In the genomic region with DNA sequence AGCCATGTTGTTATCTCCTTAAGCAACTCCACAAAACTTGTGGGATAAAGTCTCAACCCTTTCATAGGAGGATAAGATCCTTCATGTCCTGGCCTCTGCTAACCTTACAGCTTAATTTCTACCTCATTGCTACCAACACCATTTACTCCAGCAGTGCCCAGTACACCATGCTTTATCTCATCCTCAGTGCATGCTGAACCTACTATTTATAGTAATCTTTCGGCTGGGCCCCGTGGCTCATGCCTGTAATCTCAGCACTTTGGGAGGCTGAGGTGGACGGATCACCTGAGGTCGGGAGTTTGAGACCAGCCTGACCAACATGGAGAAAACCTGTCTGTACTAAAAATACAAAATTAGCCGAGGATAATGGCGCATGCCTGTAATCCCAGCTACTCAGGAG, we compare ENCODE assay signal across 6 cellular contexts. TPM values are rescaled to one million over a fixed set of nuclear protein-coding genes. Genes with fewer than 3 reads are reported as not detected.
A peak's percentile ranks its signal among the peaks of the same experiment; 100 is the strongest.
DNase-seq lines count a peak whose midpoint lies in the region; ATAC-seq and TF ChIP-seq lines count a peak whose summit lies in the region.
"Not testable (repeated sequence)": the region's sequence is repeated elsewhere in the genome, so short reads cannot be mapped to it uniquely, and the experiment has no call there.

No MANE protein-coding gene starts in this region.

- ATAC-seq in activated CD8-positive, alpha-beta T cell treated with anti-CD3 and anti-CD28 coated beads, Interleukin-2, amount 10 ng/mL, durations not matched to agents 7 days and 5 days; activated T-helper 17 cell treated with anti-CD3 and anti-CD28 coated beads, Interleukin-2, amount 50 U/mL, for 72 hours (replicated peaks); activated naive CD8-positive, alpha-beta T cell treated with anti-CD3 and anti-CD28 coated beads, Interleukin-2, amount 50 U/mL, for 24 hours: not testable (repeated sequence)

- peak overlapping the region; percentile 3 for H3K27ac Mint-ChIP-seq in activated CD8-positive, alpha-beta T cell treated with anti-CD3 and anti-CD28 coated beads, Interleukin-2, amount 10 ng/mL, durations not matched to agents 7 days and 5 days
- peak overlapping the region; percentile 16 for H3K27ac Mint-ChIP-seq in activated T-helper 17 cell treated with anti-CD3 and anti-CD28 coated beads, Interleukin-2, amount 50 U/mL, for 72 hours
- H3K27ac Mint-ChIP-seq in activated naive CD8-positive, alpha-beta T cell treated with anti-CD3 and anti-CD28 coated beads, Interleukin-2, amount 50 U/mL, for 24 hours, result peak overlapping the region; percentile 40

- not testable (repeated sequence) for H3K27me3 Mint-ChIP-seq in activated CD8-positive, alpha-beta T cell treated with anti-CD3 and anti-CD28 coated beads, Interleukin-2, amount 10 ng/mL, durations not matched to agents 7 days and 5 days (ENCODE audit: low read depth); activated T-helper 17 cell treated with anti-CD3 and anti-CD28 coated beads, Interleukin-2, amount 50 U/mL, for 72 hours; activated naive CD8-positive, alpha-beta T cell treated with anti-CD3 and anti-CD28 coated beads, Interleukin-2, amount 50 U/mL, for 24 hours

- H3K36me3 ChIP-seq in WERI-Rb-1, result peaks cover 45% of the 10 kb centered on the region
- peaks cover 52% of the 10 kb centered on the region for H3K36me3 ChIP-seq in cardiac muscle cell
- peaks cover 90% of the 10 kb centered on the region for H3K36me3 ChIP-seq in left ventricle myocardium inferior

- peaks cover 20% of the 10 kb centered on the region for H3K4me1 Mint-ChIP-seq in activated CD8-positive, alpha-beta T cell treated with anti-CD3 and anti-CD28 coated beads, Interleukin-2, amount 10 ng/mL, durations not matched to agents 7 days and 5 days (ENCODE audit: low read depth)
- H3K4me1 Mint-ChIP-seq in activated T-helper 17 cell treated with anti-CD3 and anti-CD28 coated beads, Interleukin-2, amount 50 U/mL, for 72 hours; activated naive CD8-positive, alpha-beta T cell treated with anti-CD3 and anti-CD28 coated beads, Interleukin-2, amount 50 U/mL, for 24 hours: not testable (repeated sequence)

- not testable (repeated sequence) for H3K4me1 ChIP-seq in cardiac muscle cell (ENCODE audit: low read depth); left ventricle myocardium inferior

- not testable (repeated sequence) for H3K27me3 ChIP-seq in WERI-Rb-1 (ENCODE audit: insufficient read depth, low read depth, severe bottlenecking); cardiac muscle cell; left ventricle myocardium inferior (ENCODE audit: low read depth)

- CTCF ChIA-PET in activated CD8-positive, alpha-beta T cell treated with anti-CD3 and anti-CD28 coated beads, Interleukin-2, amount 10 ng/mL, durations not matched to agents 7 days and 5 days (lab: Charles Lee), result interaction anchor here (1.7 to 2.0 kb wide), 3 partner anchors 9 to 113 kb away, joined by 5 to 13 read pairs (median 7); a partner anchor contains a TSS

- TF ChIP-seq CTCF in WERI-Rb-1 (IDR thresholded peaks at IDR 0.05; ENCODE audit: low read depth, low read length); cardiac muscle cell (IDR thresholded peaks at IDR 0.05; ENCODE audit: low read depth, low read length); left ventricle myocardium inferior (IDR thresholded peaks at IDR 0.05; ENCODE audit: borderline replicate concordance): not testable (repeated sequence)

- not testable (repeated sequence) for H3K9me3 ChIP-seq in WERI-Rb-1 (ENCODE audit: severe bottlenecking); cardiac muscle cell (ENCODE audit: low read depth); left ventricle myocardium inferior (replicated peaks)

- H3K4me3 Mint-ChIP-seq in activated CD8-positive, alpha-beta T cell treated with anti-CD3 and anti-CD28 coated beads, Interleukin-2, amount 10 ng/mL, durations not matched to agents 7 days and 5 days; activated T-helper 17 cell treated with anti-CD3 and anti-CD28 coated beads, Interleukin-2, amount 50 U/mL, for 72 hours; activated naive CD8-positive, alpha-beta T cell treated with anti-CD3 and anti-CD28 coated beads, Interleukin-2, amount 50 U/mL, for 24 hours: not testable (repeated sequence)

- not testable (repeated sequence) for H3K4me3 ChIP-seq in WERI-Rb-1 (ENCODE audit: low read depth, low read length); cardiac muscle cell; left ventricle myocardium inferior

- DNase-seq in WERI-Rb-1, result peak; percentile 83
- DNase-seq in activated CD8-positive, alpha-beta T cell treated with anti-CD3 and anti-CD28 coated beads, Interleukin-2, amount 10 ng/mL, durations not matched to agents 7 days and 5 days; activated naive CD8-positive, alpha-beta T cell treated with anti-CD3 and anti-CD28 coated beads, Interleukin-2, amount 50 U/mL, for 24 hours; cardiac muscle cell (ENCODE audit: low read depth in 1 of 2, low spot score in 1 of 2); left ventricle myocardium inferior: not testable (repeated sequence)

- POLR2A ChIA-PET in activated CD8-positive, alpha-beta T cell treated with anti-CD3 and anti-CD28 coated beads, Interleukin-2, amount 10 ng/mL, durations not matched to agents 7 days and 5 days (lab: Charles Lee), result not testable (repeated sequence)

- intact Hi-C loops in left ventricle myocardium inferior (cut with micrococcal nuclease), result not testable (repeated sequence)

- H3K27ac ChIP-seq in WERI-Rb-1 (peak overlapping the region; percentile 32), cardiac muscle cell (peak overlapping the region; percentile 8), left ventricle myocardium inferior (replicated peaks) (peak overlapping the region; percentile 5)

- H3K36me3 Mint-ChIP-seq in activated CD8-positive, alpha-beta T cell treated with anti-CD3 and anti-CD28 coated beads, Interleukin-2, amount 10 ng/mL, durations not matched to agents 7 days and 5 days (ENCODE audit: low read depth), result peaks cover 68% of the 10 kb centered on the region
- H3K36me3 Mint-ChIP-seq in activated T-helper 17 cell treated with anti-CD3 and anti-CD28 coated beads, Interleukin-2, amount 50 U/mL, for 72 hours (ENCODE audit: low read depth), result peaks cover 100% of the 10 kb centered on the region
- peaks cover 85% of the 10 kb centered on the region for H3K36me3 Mint-ChIP-seq in activated naive CD8-positive, alpha-beta T cell treated with anti-CD3 and anti-CD28 coated beads, Interleukin-2, amount 50 U/mL, for 24 hours (ENCODE audit: low read depth)

- not testable (repeated sequence) for H3K9me3 Mint-ChIP-seq in activated CD8-positive, alpha-beta T cell treated with anti-CD3 and anti-CD28 coated beads, Interleukin-2, amount 10 ng/mL, durations not matched to agents 7 days and 5 days (ENCODE audit: insufficient read depth); activated T-helper 17 cell treated with anti-CD3 and anti-CD28 coated beads, Interleukin-2, amount 50 U/mL, for 72 hours; activated naive CD8-positive, alpha-beta T cell treated with anti-CD3 and anti-CD28 coated beads, Interleukin-2, amount 50 U/mL, for 24 hours

RNA-seq across cellular contexts. Expression of a gene that starts 8.9 kb away (rescaled TPM):
- 10 to 100 TPM; 13.7 to 16.5 TPM for total RNA-seq in activated CD8-positive, alpha-beta T cell treated with anti-CD3 and anti-CD28 coated beads, Interleukin-2, amount 10 ng/mL, durations not matched to agents 7 days and 5 days
- 10 to 100 TPM in 1 of 2 donors, 1 to 10 TPM in 1; 8.2 to 13.1 TPM for total RNA-seq in activated T-helper 17 cell treated with anti-CD3 and anti-CD28 coated beads, Interleukin-2, amount 50 U/mL, for 72 hours
- 25.1 and 26.6 TPM in 2 replicates for total RNA-seq in cardiac muscle cell
- polyA plus RNA-seq in cardiac muscle cell, result 29.8 and 36.0 TPM in 2 replicates
- 51.2 TPM for total RNA-seq in left ventricle myocardium inferior

RNA-seq across cellular contexts. Expression of a gene that starts 23.8 kb away (rescaled TPM):
- total RNA-seq in activated CD8-positive, alpha-beta T cell treated with anti-CD3 and anti-CD28 coated beads, Interleukin-2, amount 10 ng/mL, durations not matched to agents 7 days and 5 days, result 10 to 100 TPM; 94.7 to 94.9 TPM
- 100 to 1,000 TPM in 1 of 2 donors, 10 to 100 TPM in 1; 77.8 to 176 TPM for total RNA-seq in activated T-helper 17 cell treated with anti-CD3 and anti-CD28 coated beads, Interleukin-2, amount 50 U/mL, for 72 hours
- total RNA-seq in cardiac muscle cell (19.5 and 31.3 TPM in 2 replicates), left ventricle myocardium inferior (21.9 TPM)
- 8.3 and 11.2 TPM in 2 replicates for polyA plus RNA-seq in cardiac muscle cell
